ENCODE assay signal across 17 cellular contexts in the genomic region with DNA sequence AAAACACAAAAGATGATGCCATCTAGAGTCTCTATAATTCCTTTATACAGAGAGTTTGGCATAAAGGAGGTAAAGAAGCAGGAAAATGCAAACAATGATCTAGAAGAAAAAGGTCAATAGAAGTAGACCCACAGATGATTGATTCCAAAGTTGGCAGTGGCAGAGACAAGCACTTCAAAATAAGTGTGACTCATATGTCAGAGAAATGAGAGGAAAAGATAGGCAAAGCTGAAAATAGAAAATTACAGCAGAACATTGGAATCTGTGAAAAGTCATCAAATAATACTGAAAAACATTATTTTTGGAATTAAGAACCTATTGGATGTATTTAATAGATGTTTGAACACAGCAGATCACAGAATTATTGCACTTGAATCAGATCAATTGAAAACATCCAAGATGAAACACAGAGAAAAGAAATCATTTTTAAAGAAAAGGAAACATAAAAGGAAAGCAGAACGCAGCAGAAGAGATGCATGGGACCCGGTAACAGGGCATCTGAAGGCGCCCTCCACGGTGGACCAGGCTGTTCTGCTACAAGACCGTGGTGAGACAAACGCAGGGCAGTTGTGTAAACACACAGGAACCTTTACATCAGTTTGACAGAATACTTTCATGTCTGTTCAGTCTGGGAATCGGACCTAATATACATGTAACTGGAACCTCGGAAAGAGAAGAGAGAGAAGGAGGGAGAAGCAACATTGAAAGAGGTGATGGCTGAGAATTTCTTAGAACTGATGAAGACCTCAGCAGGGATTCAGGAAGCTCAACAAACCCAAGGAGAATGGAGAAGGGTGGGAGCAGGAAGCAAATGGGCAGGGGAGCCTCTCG.
DNase-seq lines count a peak whose midpoint lies in the region; ATAC-seq and TF ChIP-seq lines count a peak whose summit lies in the region.
"Had no signal": no experiment of that assay in that cellular context is flagged by ENCODE, and none has a peak within 500 bp of the region (broad histone marks: within the 10 kb centered on the region; RNA-seq: fewer than 3 reads in every experiment).

No MANE protein-coding gene starts in this region.

- no peak overlapping the region for H2AK9ac ChIP-seq in IMR-90 (replicated peaks; ENCODE audit: low read depth, low read length, poor library complexity)

- peaks cover 0 to 3% of the 10 kb centered on the region in 2 donors for H3K27me3 Mint-ChIP-seq in stimulated activated naive B cell treated with anti-CD40 and anti-IgM and Interleukin-4, amounts not matched to agents 10 μg/mL and 1 μg/mL and 100 μg/mL, for 72 hours
- H3K27me3 Mint-ChIP-seq in activated CD4-positive, alpha-beta T cell treated with anti-CD3 and anti-CD28 coated beads, Interleukin-2, amount 10 ng/mL, durations not matched to agents 7 days and 5 days = no peaks in the 10 kb centered on the region
- H3K27me3 Mint-ChIP-seq: IgD-negative memory B cell had no signal

- no peak overlapping the region for H3K18ac ChIP-seq in IMR-90 (ENCODE audit: low read depth, low read length)

- H3K9me3 ChIP-seq in IMR-90 (ENCODE audit: control insufficient read depth, insufficient read depth, low read length) = peaks cover 28% of the 10 kb centered on the region
- no peaks in the 10 kb centered on the region for H3K9me3 ChIP-seq in fibroblast of lung (ENCODE audit: control insufficient read depth, insufficient read depth, low read depth, low read length)
- H3K9me3 ChIP-seq: BE2C had no signal

- POLR2A ChIA-PET in IMR-90 (lab: Charles Lee; ENCODE audit: unreplicated experiment) = no interaction called here
- POLR2A ChIA-PET in activated CD4-positive, alpha-beta T cell treated with anti-CD3 and anti-CD28 coated beads, Interleukin-2, amount 10 ng/mL, durations not matched to agents 7 days and 5 days (lab: Charles Lee) = no interaction called here

- TF ChIP-seq CTCF in IMR-90 (conservative IDR thresholded peaks at IDR 0.05; ENCODE audit: low read depth, low read length) (no peak), fibroblast of lung (conservative IDR thresholded peaks at IDR 0.05 in 1 of 2, IDR thresholded peaks at IDR 0.05 in 1 of 2; ENCODE audit: low read depth in 1 of 2, low read length in 2 of 2) (no peak)

- H2BK5ac ChIP-seq in IMR-90 (ENCODE audit: low read depth, low read length, poor library complexity, severe bottlenecking) = no peak overlapping the region

- no peaks in the 10 kb centered on the region for H3K9me1 ChIP-seq in IMR-90 (ENCODE audit: insufficient read depth, low read length)

- H3K36me3 ChIP-seq in IMR-90 (ENCODE audit: control insufficient read depth, insufficient read depth, low read length) (no peaks in the 10 kb centered on the region), fibroblast of lung (ENCODE audit: control insufficient read depth, insufficient read depth, low read length) (no peaks in the 10 kb centered on the region)
- H3K36me3 ChIP-seq: BE2C had no signal

- no peak overlapping the region for H2AK5ac ChIP-seq in IMR-90 (ENCODE audit: low read depth, low read length)

- H3K27me3 ChIP-seq in IMR-90 (ENCODE audit: control insufficient read depth, insufficient read depth, low read length) = peaks cover 4% of the 10 kb centered on the region
- no peaks in the 10 kb centered on the region for H3K27me3 ChIP-seq in fibroblast of lung (ENCODE audit: control insufficient read depth, insufficient read depth, low read length)
- H3K27me3 ChIP-seq: BE2C had no signal

- H3K27ac ChIP-seq in IMR-90 (ENCODE audit: insufficient read depth, low read length) (no peak overlapping the region), fibroblast of lung (ENCODE audit: insufficient read depth, low read length) (no peak overlapping the region)

- no peak overlapping the region for H2BK15ac ChIP-seq in IMR-90 (ENCODE audit: low read depth, low read length)

- H3K79me1 ChIP-seq in IMR-90 (ENCODE audit: low read depth in 1 of 2, low read length in 2 of 2) = no peaks in the 10 kb centered on the region

- TF ChIP-seq POLR2A in IMR-90 (IDR thresholded peaks at IDR 0.05; ENCODE audit: low read depth, low read length) = no peak

- no TSS peak for BruUV-seq in IMR-90 (replicated peaks; lab: Mats Ljungman, UMichigan)

- H3K4me3 Mint-ChIP-seq in stimulated activated naive B cell treated with anti-CD40 and anti-IgM and Interleukin-4, amounts not matched to agents 10 μg/mL and 1 μg/mL and 100 μg/mL, for 72 hours = no peak overlapping the region
- no peak overlapping the region for H3K4me3 Mint-ChIP-seq in activated CD4-positive, alpha-beta T cell treated with anti-CD3 and anti-CD28 coated beads, Interleukin-2, amount 10 ng/mL, durations not matched to agents 7 days and 5 days
- H3K4me3 Mint-ChIP-seq: CD4-positive, CD25-positive, alpha-beta regulatory T cell; H9 had no signal

- H3K79me2 ChIP-seq in fibroblast of lung (ENCODE audit: control insufficient read depth, insufficient read depth, low read length) = no peaks in the 10 kb centered on the region

- peaks cover 0 to 2% of the 10 kb centered on the region in 2 donors for H3K4me1 Mint-ChIP-seq in stimulated activated naive B cell treated with anti-CD40 and anti-IgM and Interleukin-4, amounts not matched to agents 10 μg/mL and 1 μg/mL and 100 μg/mL, for 72 hours
- no peaks in the 10 kb centered on the region for H3K4me1 Mint-ChIP-seq in activated CD4-positive, alpha-beta T cell treated with anti-CD3 and anti-CD28 coated beads, Interleukin-2, amount 10 ng/mL, durations not matched to agents 7 days and 5 days
- H3K4me1 Mint-ChIP-seq: CD4-positive, CD25-positive, alpha-beta regulatory T cell; IgD-negative memory B cell had no signal

- H2AFZ ChIP-seq in IMR-90 (replicated peaks; ENCODE audit: low read length, poor library complexity) (no peak overlapping the region), fibroblast of lung (ENCODE audit: low read length) (no peak overlapping the region)

- no peak overlapping the region for H2BK20ac ChIP-seq in IMR-90 (ENCODE audit: low read depth, low read length)

- WGBS in IMR-90 (ENCODE audit: extremely low coverage in 2 of 2, insufficient read length in 1 of 2), 2 experiments = 100% methylated on average over 1 of the region's 9 CpGs; no CpG with 5 or more reads in 1 of the 2 experiments

- peak; percentile 11 for DNase-seq in EH (ENCODE audit: low read depth)
- peak; percentile 10 for DNase-seq in IMR-90
- peak; percentile 14 to 23 for DNase-seq in fibroblast of lung (ENCODE audit: low read depth in 2 of 2)
- no peak for DNase-seq in stimulated activated naive B cell treated with anti-CD40 and anti-IgM and Interleukin-4, amounts not matched to agents 10 μg/mL and 1 μg/mL and 100 μg/mL, for 72 hours
- no peak for DNase-seq in T-helper 9 cell
- DNase-seq in activated CD4-positive, alpha-beta T cell treated with anti-CD3 and anti-CD28 coated beads, Interleukin-2, amount 10 ng/mL, durations not matched to agents 7 days and 5 days = no peak
- no peak for DNase-seq in activated CD4-positive, alpha-beta T cell treated with anti-CD3 and anti-CD28 coated beads for 4 hours
- DNase-seq: ACHN; BE2C; C1 segment of cervical spinal cord; Caco-2; CD4-positive, CD25-positive, alpha-beta regulatory T cell; DMS79; GF-D8; H9; KBM-7 had no signal

- H3K9me3 Mint-ChIP-seq in stimulated activated naive B cell treated with anti-CD40 and anti-IgM and Interleukin-4, amounts not matched to agents 10 μg/mL and 1 μg/mL and 100 μg/mL, for 72 hours = peaks cover 12 to 17% of the 10 kb centered on the region in 2 donors
- peaks cover 11% of the 10 kb centered on the region for H3K9me3 Mint-ChIP-seq in activated CD4-positive, alpha-beta T cell treated with anti-CD3 and anti-CD28 coated beads, Interleukin-2, amount 10 ng/mL, durations not matched to agents 7 days and 5 days

- H4K20me1 ChIP-seq in IMR-90 (ENCODE audit: insufficient read depth, low read length) (no peaks in the 10 kb centered on the region), fibroblast of lung (ENCODE audit: control insufficient read depth, extremely low read depth, insufficient read depth, low read length) (no peaks in the 10 kb centered on the region)

- H4K91ac ChIP-seq in IMR-90 (ENCODE audit: insufficient read depth, low read depth, low read length) = no peak overlapping the region

- CTCF ChIA-PET in IMR-90 (lab: Yijun Ruan, JAX) = no interaction called here
- CTCF ChIA-PET in activated CD4-positive, alpha-beta T cell treated with anti-CD3 and anti-CD28 coated beads, Interleukin-2, amount 10 ng/mL, durations not matched to agents 7 days and 5 days (lab: Charles Lee) = no interaction called here

- in situ Hi-C loops in IMR-90 (cut with MboI; ENCODE audit: low sequenced_read_pairs) = no loop called here

- H3K36me3 Mint-ChIP-seq in stimulated activated naive B cell treated with anti-CD40 and anti-IgM and Interleukin-4, amounts not matched to agents 10 μg/mL and 1 μg/mL and 100 μg/mL, for 72 hours = peaks cover 4 to 8% of the 10 kb centered on the region in 2 donors
- no peaks in the 10 kb centered on the region for H3K36me3 Mint-ChIP-seq in activated CD4-positive, alpha-beta T cell treated with anti-CD3 and anti-CD28 coated beads, Interleukin-2, amount 10 ng/mL, durations not matched to agents 7 days and 5 days (ENCODE audit: low read depth)
- H3K36me3 Mint-ChIP-seq: CD4-positive, CD25-positive, alpha-beta regulatory T cell; IgD-negative memory B cell had no signal

- H3K4me3 ChIP-seq in IMR-90 (ENCODE audit: insufficient read depth, low read depth, low read length) = no peak overlapping the region
- H3K4me3 ChIP-seq in fibroblast of lung (replicated peaks in 1 of 4; ENCODE audit: control extremely low read depth in 1 of 4, insufficient read depth in 1 of 4, low read depth in 3 of 4, low read length in 4 of 4) = no peak overlapping the region

- TF ChIP-seq RAD21 in IMR-90 (IDR thresholded peaks at IDR 0.05; ENCODE audit: low read length) = no peak

- intact Hi-C loops in IMR-90 (cut with micrococcal nuclease) = no loop called here

- no peak overlapping the region for H3K56ac ChIP-seq in IMR-90 (ENCODE audit: extremely low read depth, insufficient read depth, low read length)

- H3K14ac ChIP-seq in IMR-90 (replicated peaks; ENCODE audit: low read depth, low read length) = no peak overlapping the region

- dilution Hi-C loops in IMR-90 (cut with HindIII; ENCODE audit: low sequenced_read_pairs, unreplicated experiment) = no loop called here

- H3K23ac ChIP-seq in IMR-90 (ENCODE audit: low read depth, low read length) = no peak overlapping the region

- H3K4ac ChIP-seq in IMR-90 (ENCODE audit: low read depth, low read length) = no peak overlapping the region

- no peak overlapping the region for H4K8ac ChIP-seq in IMR-90 (ENCODE audit: low read depth in 2 of 2, low read length in 2 of 2)

- no peak overlapping the region for H2BK120ac ChIP-seq in IMR-90 (ENCODE audit: low read depth, low read length)

- H3K4me2 ChIP-seq in IMR-90 (ENCODE audit: low read depth, low read length) (no peak overlapping the region), fibroblast of lung (ENCODE audit: extremely low read depth, insufficient read depth, low read length) (no peak overlapping the region)

- H3K4me1 ChIP-seq in IMR-90 (ENCODE audit: control insufficient read depth, insufficient read depth, low read length) = no peaks in the 10 kb centered on the region
- no peaks in the 10 kb centered on the region for H3K4me1 ChIP-seq in fibroblast of lung (ENCODE audit: control insufficient read depth, extremely low read depth, insufficient read depth, low read length)
- H3K4me1 ChIP-seq: BE2C, Caco-2 had no signal

- H4K5ac ChIP-seq in IMR-90 (ENCODE audit: low read depth, low read length) = no peak overlapping the region

- no peak for ATAC-seq in IMR-90 (ENCODE audit: low read depth)
- no peak for ATAC-seq in stimulated activated naive B cell treated with anti-CD40 and anti-IgM and Interleukin-4, amounts not matched to agents 10 μg/mL and 1 μg/mL and 100 μg/mL, for 72 hours (replicated peaks)

- peak overlapping the region; percentile 68 for H3K27ac Mint-ChIP-seq in stimulated activated naive B cell treated with anti-CD40 and anti-IgM and Interleukin-4, amounts not matched to agents 10 μg/mL and 1 μg/mL and 100 μg/mL, for 72 hours
- no peak overlapping the region for H3K27ac Mint-ChIP-seq in activated CD4-positive, alpha-beta T cell treated with anti-CD3 and anti-CD28 coated beads, Interleukin-2, amount 10 ng/mL, durations not matched to agents 7 days and 5 days
- H3K27ac Mint-ChIP-seq: CD4-positive, CD25-positive, alpha-beta regulatory T cell; H9; IgD-negative memory B cell had no signal

- H3K9ac ChIP-seq in IMR-90 (ENCODE audit: low read depth, low read length) = no peak overlapping the region
- H3K9ac ChIP-seq in fibroblast of lung (ENCODE audit: insufficient read depth, low read length) = no peak overlapping the region

Comparison
In these comparisons a context has a peak if more than half of its experiments do, and no peak if none do; other contexts are left out.
1. DNase-seq: peak in EH (single experiment), IMR-90 (single experiment) and fibroblast of lung (2 of 2); none in stimulated activated naive B cell treated with anti-CD40 and anti-IgM and Interleukin-4, amounts not matched to agents 10 μg/mL and 1 μg/mL and 100 μg/mL, for 72 hours (single experiment), T-helper 9 cell (single experiment), activated CD4-positive, alpha-beta T cell treated with anti-CD3 and anti-CD28 coated beads, Interleukin-2, amount 10 ng/mL, durations not matched to agents 7 days and 5 days (single experiment) and activated CD4-positive, alpha-beta T cell treated with anti-CD3 and anti-CD28 coated beads for 4 hours (0 of 2).